1 cellular context compared by ENCODE assay signal in the genomic region with DNA sequence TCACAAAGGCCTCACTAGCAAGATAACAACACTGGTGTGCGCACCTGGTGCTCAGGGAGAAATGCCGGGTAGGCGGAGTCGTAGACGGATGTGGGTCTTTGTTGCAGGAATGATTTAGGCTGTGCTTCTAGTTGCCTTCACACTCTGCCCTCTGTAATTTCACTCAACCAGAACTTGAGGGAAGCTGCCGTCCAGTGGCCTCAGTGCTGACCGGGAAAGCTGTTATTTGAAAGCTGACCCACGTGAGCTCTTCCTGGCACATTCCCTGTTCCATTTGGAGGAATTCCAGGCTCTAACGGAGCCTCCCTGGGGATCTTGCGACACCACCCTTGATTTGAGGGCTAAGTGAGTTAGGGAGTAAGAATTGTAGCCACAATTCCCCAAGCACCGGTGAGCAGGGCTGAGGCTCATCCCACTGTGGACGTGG.
TF ChIP-seq lines count a peak whose summit lies in the region.

No MANE protein-coding gene starts in this region.

TF ChIP-seq in GM23338, 12 proteins besides CTCF, POLR2A, EP300 and RAD21:
- TF ChIP-seq, protein P1, sequence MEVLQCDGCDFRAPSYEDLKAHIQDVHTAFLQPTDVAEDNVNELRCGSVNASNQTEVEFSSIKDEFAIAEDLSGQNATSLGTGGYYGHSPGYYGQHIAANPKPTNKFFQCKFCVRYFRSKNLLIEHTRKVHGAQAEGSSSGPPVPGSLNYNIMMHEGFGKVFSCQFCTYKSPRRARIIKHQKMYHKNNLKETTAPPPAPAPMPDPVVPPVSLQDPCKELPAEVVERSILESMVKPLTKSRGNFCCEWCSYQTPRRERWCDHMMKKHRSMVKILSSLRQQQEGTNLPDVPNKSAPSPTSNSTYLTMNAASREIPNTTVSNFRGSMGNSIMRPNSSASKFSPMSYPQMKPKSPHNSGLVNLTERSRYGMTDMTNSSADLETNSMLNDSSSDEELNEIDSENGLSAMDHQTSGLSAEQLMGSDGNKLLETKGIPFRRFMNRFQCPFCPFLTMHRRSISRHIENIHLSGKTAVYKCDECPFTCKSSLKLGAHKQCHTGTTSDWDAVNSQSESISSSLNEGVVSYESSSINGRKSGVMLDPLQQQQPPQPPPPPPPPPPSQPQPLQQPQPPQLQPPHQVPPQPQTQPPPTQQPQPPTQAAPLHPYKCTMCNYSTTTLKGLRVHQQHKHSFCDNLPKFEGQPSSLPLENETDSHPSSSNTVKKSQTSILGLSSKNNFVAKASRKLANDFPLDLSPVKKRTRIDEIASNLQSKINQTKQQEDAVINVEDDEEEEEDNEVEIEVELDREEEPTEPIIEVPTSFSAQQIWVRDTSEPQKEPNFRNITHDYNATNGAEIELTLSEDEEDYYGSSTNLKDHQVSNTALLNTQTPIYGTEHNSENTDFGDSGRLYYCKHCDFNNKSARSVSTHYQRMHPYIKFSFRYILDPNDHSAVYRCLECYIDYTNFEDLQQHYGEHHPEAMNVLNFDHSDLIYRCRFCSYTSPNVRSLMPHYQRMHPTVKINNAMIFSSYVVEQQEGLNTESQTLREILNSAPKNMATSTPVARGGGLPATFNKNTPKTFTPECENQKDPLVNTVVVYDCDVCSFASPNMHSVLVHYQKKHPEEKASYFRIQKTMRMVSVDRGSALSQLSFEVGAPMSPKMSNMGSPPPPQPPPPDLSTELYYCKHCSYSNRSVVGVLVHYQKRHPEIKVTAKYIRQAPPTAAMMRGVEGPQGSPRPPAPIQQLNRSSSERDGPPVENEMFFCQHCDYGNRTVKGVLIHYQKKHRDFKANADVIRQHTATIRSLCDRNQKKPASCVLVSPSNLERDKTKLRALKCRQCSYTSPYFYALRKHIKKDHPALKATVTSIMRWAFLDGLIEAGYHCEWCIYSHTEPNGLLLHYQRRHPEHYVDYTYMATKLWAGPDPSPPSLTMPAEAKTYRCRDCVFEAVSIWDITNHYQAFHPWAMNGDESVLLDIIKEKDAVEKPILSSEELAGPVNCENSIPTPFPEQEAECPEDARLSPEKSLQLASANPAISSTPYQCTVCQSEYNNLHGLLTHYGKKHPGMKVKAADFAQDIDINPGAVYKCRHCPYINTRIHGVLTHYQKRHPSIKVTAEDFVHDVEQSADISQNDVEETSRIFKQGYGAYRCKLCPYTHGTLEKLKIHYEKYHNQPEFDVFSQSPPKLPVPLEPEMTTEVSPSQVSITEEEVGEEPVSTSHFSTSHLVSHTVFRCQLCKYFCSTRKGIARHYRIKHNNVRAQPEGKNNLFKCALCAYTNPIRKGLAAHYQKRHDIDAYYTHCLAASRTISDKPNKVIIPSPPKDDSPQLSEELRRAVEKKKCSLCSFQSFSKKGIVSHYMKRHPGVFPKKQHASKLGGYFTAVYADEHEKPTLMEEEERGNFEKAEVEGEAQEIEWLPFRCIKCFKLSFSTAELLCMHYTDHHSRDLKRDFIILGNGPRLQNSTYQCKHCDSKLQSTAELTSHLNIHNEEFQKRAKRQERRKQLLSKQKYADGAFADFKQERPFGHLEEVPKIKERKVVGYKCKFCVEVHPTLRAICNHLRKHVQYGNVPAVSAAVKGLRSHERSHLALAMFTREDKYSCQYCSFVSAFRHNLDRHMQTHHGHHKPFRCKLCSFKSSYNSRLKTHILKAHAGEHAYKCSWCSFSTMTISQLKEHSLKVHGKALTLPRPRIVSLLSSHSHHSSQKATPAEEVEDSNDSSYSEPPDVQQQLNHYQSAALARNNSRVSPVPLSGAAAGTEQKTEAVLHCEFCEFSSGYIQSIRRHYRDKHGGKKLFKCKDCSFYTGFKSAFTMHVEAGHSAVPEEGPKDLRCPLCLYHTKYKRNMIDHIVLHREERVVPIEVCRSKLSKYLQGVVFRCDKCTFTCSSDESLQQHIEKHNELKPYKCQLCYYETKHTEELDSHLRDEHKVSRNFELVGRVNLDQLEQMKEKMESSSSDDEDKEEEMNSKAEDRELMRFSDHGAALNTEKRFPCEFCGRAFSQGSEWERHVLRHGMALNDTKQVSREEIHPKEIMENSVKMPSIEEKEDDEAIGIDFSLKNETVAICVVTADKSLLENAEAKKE (CRISPR knock-in tag; IDR thresholded peaks at IDR 0.05): no peak
- no peak for TF ChIP-seq EZH2phosphoT487 (IDR thresholded peaks at IDR 0.05; ENCODE audit: unreplicated experiment)
- no peak for TF ChIP-seq ZNF114 (CRISPR knock-in tag; IDR thresholded peaks at IDR 0.05)
- no peak for TF ChIP-seq POLR2AphosphoS5 (IDR thresholded peaks at IDR 0.05; ENCODE audit: low read depth)
